ENCODE assay signal across 23 cellular contexts in genomic region chr7:117190104-117190503, GRCh38.
"Had no signal": no experiment of that assay in that cellular context is flagged by ENCODE, and none has a peak within 500 bp of the region (broad histone marks: within the 10 kb centered on the region; RNA-seq: fewer than 3 reads in every experiment).

No MANE protein-coding gene starts in this region.

- H3K36me3 Mint-ChIP-seq: naive B cell had no signal

- DNase-seq: effector memory CD8-positive, alpha-beta T cell; gastrocnemius medialis; glutamatergic neuron; hippocampal formation; lower lobe of right lung; naive B cell; occipital lobe; pancreas; spleen; stimulated activated CD4-positive, alpha-beta T cell treated with anti-CD3 and anti-CD28 coated beads, Interleukin-15, amount 100 ng/mL, for 24 hours; stimulated activated CD4-positive, alpha-beta T cell treated with anti-CD3 and anti-CD28 coated beads, Interleukin-1b, Interleukin-23, amount 100 ng/mL, for 48 hours; stimulated activated CD4-positive, alpha-beta T cell treated with anti-CD3 and anti-CD28 coated beads, Interleukin-4, amount 100 ng/mL, for 24 hours; stimulated activated naive CD8-positive, alpha-beta T cell treated with anti-CD3 and anti-CD28 coated beads, Interleukin-15, amount 100 ng/mL, for 72 hours; testis; transverse colon had no signal

- H3K36me3 ChIP-seq: transverse colon had no signal

- H3K9me3 ChIP-seq: esophagus muscularis mucosa, gastrocnemius medialis, lower lobe of right lung, pancreas, spleen, testis, transverse colon had no signal

- H3K27ac ChIP-seq: epithelial cell of prostate, esophagus muscularis mucosa, gastrocnemius medialis, lower lobe of right lung, pancreas, spleen, testis, transverse colon had no signal

- H3K27ac Mint-ChIP-seq: effector memory CD8-positive, alpha-beta T cell; memory B cell; naive B cell; nephron; stimulated activated memory B cell treated with anti-CD40 and anti-IgM and Interleukin-4, amounts not matched to agents 10 μg/mL and 1 μg/mL and 100 μg/mL, for 72 hours; stimulated activated naive CD8-positive, alpha-beta T cell treated with anti-CD3 and anti-CD28 coated beads, Interleukin-15, amount 100 ng/mL, for 72 hours had no signal

- H3K9me3 Mint-ChIP-seq: central memory CD8-positive, alpha-beta T cell; effector memory CD8-positive, alpha-beta T cell; memory B cell; naive B cell; nephron; stimulated activated naive CD8-positive, alpha-beta T cell treated with anti-CD3 and anti-CD28 coated beads, Interleukin-15, amount 100 ng/mL, for 72 hours had no signal

- ATAC-seq: effector memory CD8-positive, alpha-beta T cell; gastrocnemius medialis; lower lobe of right lung; pancreas; sciatic nerve; stimulated activated memory B cell treated with anti-CD40 and anti-IgM and Interleukin-4, amounts not matched to agents 10 μg/mL and 1 μg/mL and 100 μg/mL, for 72 hours; stimulated activated naive CD8-positive, alpha-beta T cell treated with anti-CD3 and anti-CD28 coated beads, Interleukin-15, amount 100 ng/mL, for 72 hours had no signal

- H3K4me3 ChIP-seq: esophagus muscularis mucosa, gastrocnemius medialis, lower lobe of right lung, pancreas, spleen, testis, transverse colon had no signal

- H3K4me1 ChIP-seq: esophagus muscularis mucosa, gastrocnemius medialis, lower lobe of right lung, pancreas, spleen, testis, transverse colon had no signal

- H3K27me3 Mint-ChIP-seq: central memory CD8-positive, alpha-beta T cell; effector memory CD8-positive, alpha-beta T cell; memory B cell; naive B cell; progenitor cell of endocrine pancreas; stimulated activated memory B cell treated with anti-CD40 and anti-IgM and Interleukin-4, amounts not matched to agents 10 μg/mL and 1 μg/mL and 100 μg/mL, for 72 hours; stimulated activated naive CD8-positive, alpha-beta T cell treated with anti-CD3 and anti-CD28 coated beads, Interleukin-15, amount 100 ng/mL, for 72 hours had no signal

- H3K27me3 ChIP-seq: esophagus muscularis mucosa, gastrocnemius medialis, pancreas, spleen, testis, transverse colon had no signal

- H3K4me1 Mint-ChIP-seq: central memory CD8-positive, alpha-beta T cell; memory B cell; naive B cell; nephron; stimulated activated memory B cell treated with anti-CD40 and anti-IgM and Interleukin-4, amounts not matched to agents 10 μg/mL and 1 μg/mL and 100 μg/mL, for 72 hours; stimulated activated naive CD8-positive, alpha-beta T cell treated with anti-CD3 and anti-CD28 coated beads, Interleukin-15, amount 100 ng/mL, for 72 hours had no signal

- H3K4me3 Mint-ChIP-seq: central memory CD8-positive, alpha-beta T cell; effector memory CD8-positive, alpha-beta T cell; memory B cell; naive B cell; nephron; stimulated activated memory B cell treated with anti-CD40 and anti-IgM and Interleukin-4, amounts not matched to agents 10 μg/mL and 1 μg/mL and 100 μg/mL, for 72 hours; stimulated activated naive CD8-positive, alpha-beta T cell treated with anti-CD3 and anti-CD28 coated beads, Interleukin-15, amount 100 ng/mL, for 72 hours had no signal
